Comparison of ENCODE assay signal across 2 cellular contexts in the genomic region with DNA sequence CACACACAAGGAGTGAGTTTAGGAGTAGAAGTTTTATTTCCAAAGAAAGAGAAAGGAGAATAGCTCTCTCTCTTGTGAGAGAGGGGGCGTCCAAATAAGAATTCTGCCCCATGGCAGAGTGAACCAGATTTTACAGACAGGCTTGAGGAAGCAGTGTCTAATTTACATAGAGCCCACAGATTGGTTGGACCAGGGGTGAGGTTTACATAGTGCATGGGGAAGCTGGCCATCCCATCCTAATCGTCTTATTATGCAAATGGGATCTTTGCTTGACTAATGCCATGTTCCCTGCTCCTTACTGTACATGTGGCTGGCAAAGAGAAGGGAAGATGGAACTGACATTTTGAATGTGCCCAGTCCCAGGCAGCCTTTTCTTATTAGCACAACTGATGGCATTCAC.
TF ChIP-seq lines count a peak whose summit lies in the region.

No MANE protein-coding gene starts in this region.

TF ChIP-seq in GM23338, 12 proteins besides CTCF, POLR2A, EP300 and RAD21 (continues in another document):
- no peak for TF ChIP-seq NANOG (IDR thresholded peaks at IDR 0.05; ENCODE audit: borderline replicate concordance)
- TF ChIP-seq ZNF114 (CRISPR knock-in tag; IDR thresholded peaks at IDR 0.05) = no peak
- TF ChIP-seq STAT1 (IDR thresholded peaks at IDR 0.05; ENCODE audit: unreplicated experiment) = no peak
- TF ChIP-seq JUNB (IDR thresholded peaks at IDR 0.05; ENCODE audit: unreplicated experiment) = no peak
- no peak for TF ChIP-seq POLR2AphosphoS5 (IDR thresholded peaks at IDR 0.05; ENCODE audit: low read depth)
- TF ChIP-seq EZH2 (IDR thresholded peaks at IDR 0.05; ENCODE audit: low read depth, unreplicated experiment) = no peak
- TF ChIP-seq ZNF331 (CRISPR knock-in tag; IDR thresholded peaks at IDR 0.05; ENCODE audit: low read depth) = no peak
- TF ChIP-seq, protein P1, sequence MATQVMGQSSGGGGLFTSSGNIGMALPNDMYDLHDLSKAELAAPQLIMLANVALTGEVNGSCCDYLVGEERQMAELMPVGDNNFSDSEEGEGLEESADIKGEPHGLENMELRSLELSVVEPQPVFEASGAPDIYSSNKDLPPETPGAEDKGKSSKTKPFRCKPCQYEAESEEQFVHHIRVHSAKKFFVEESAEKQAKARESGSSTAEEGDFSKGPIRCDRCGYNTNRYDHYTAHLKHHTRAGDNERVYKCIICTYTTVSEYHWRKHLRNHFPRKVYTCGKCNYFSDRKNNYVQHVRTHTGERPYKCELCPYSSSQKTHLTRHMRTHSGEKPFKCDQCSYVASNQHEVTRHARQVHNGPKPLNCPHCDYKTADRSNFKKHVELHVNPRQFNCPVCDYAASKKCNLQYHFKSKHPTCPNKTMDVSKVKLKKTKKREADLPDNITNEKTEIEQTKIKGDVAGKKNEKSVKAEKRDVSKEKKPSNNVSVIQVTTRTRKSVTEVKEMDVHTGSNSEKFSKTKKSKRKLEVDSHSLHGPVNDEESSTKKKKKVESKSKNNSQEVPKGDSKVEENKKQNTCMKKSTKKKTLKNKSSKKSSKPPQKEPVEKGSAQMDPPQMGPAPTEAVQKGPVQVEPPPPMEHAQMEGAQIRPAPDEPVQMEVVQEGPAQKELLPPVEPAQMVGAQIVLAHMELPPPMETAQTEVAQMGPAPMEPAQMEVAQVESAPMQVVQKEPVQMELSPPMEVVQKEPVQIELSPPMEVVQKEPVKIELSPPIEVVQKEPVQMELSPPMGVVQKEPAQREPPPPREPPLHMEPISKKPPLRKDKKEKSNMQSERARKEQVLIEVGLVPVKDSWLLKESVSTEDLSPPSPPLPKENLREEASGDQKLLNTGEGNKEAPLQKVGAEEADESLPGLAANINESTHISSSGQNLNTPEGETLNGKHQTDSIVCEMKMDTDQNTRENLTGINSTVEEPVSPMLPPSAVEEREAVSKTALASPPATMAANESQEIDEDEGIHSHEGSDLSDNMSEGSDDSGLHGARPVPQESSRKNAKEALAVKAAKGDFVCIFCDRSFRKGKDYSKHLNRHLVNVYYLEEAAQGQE (IDR thresholded peaks at IDR 0.05; ENCODE audit: unreplicated experiment) = no peak
- no peak for TF ChIP-seq CREB1 (CRISPR knock-in tag; IDR thresholded peaks at IDR 0.05; ENCODE audit: low read depth)
- no peak for TF ChIP-seq ZNF462 (CRISPR knock-in tag; IDR thresholded peaks at IDR 0.05)

TF ChIP-seq in GM12878, 131 proteins besides CTCF, POLR2A, EP300 and RAD21:
- no peak for TF ChIP-seq SPI1 (IDR thresholded peaks at IDR 0.05; ENCODE audit: borderline replicate concordance, insufficient read depth, low read depth, low read length)
- no peak for TF ChIP-seq E2F4 (IDR thresholded peaks at IDR 0.05; ENCODE audit: low read depth, low read length)
- TF ChIP-seq GABPA (IDR thresholded peaks at IDR 0.05; ENCODE audit: low read depth) = no peak
- no peak for TF ChIP-seq BCLAF1 (IDR thresholded peaks at IDR 0.05)
- TF ChIP-seq KLF5 (IDR thresholded peaks at IDR 0.05; ENCODE audit: partially characterized antibody) = no peak
